ENCODE assay signal across 12 cellular contexts in the genomic region with DNA sequence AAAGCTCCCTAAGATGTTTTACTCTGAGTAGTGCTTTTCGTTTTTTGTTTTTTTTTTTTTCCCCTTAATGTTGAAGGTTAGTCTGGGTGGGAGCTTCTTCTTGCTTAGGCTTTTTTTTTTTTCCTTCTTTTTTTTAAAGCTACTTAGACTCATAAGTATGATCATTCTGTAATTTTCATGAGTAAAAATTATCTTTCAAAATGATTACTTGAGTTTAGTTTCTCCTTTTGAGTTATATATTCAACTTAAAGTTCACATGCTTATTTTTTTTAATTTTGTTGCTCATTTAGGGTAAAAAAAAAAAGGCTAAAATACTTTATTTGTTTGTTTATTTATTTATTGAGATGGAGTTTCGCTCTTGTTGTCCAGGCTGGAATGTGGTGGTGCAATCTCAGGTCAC. TPM values are rescaled to one million over a fixed set of nuclear protein-coding genes. Genes with fewer than 3 reads are reported as not detected.
DNase-seq lines count a peak whose midpoint lies in the region; ATAC-seq lines count a peak whose summit lies in the region.
"Had no signal": no experiment of that assay in that cellular context is flagged by ENCODE, and none has a peak within 500 bp of the region (broad histone marks: within the 10 kb centered on the region; RNA-seq: fewer than 3 reads in every experiment).

No MANE protein-coding gene starts in this region.

- H3K4me2 ChIP-seq in BLaER1 = peak overlapping the region; percentile 88

- CTCF ChIA-PET in CD8-positive, alpha-beta memory T cell (lab: Charles Lee) = interaction anchor here (0.9 kb wide), 1 partner anchor 24 kb away, joined by 3 read pairs; a partner anchor contains a TSS

- ATAC-seq in T-helper 17 cell = no peak
- no peak for ATAC-seq in memory B cell (ENCODE audit: low read depth)
- ATAC-seq: foreskin keratinocyte had no signal

- no peaks in the 10 kb centered on the region for H3K9me3 Mint-ChIP-seq in CD8-positive, alpha-beta memory T cell
- no peaks in the 10 kb centered on the region for H3K9me3 Mint-ChIP-seq in memory B cell
- H3K9me3 Mint-ChIP-seq: endodermal cell had no signal

- H3K4me1 ChIP-seq in BLaER1 = peaks cover 39% of the 10 kb centered on the region
- H3K4me1 ChIP-seq in CD8-positive, alpha-beta memory T cell (ENCODE audit: insufficient read depth, low read length) = peaks cover 38% of the 10 kb centered on the region

- peak overlapping the region in 2 of 8 donors; percentile 35 for H3K27ac Mint-ChIP-seq in CD8-positive, alpha-beta memory T cell
- no peak overlapping the region for H3K27ac Mint-ChIP-seq in T-helper 17 cell
- no peak overlapping the region for H3K27ac Mint-ChIP-seq in memory B cell
- H3K27ac Mint-ChIP-seq: endodermal cell had no signal

- DNase-seq in CD8-positive, alpha-beta memory T cell = no peak
- DNase-seq in T-helper 17 cell (no peak), memory B cell (ENCODE audit: low spot score in 2 of 2) (no peak), SHP77 (lab: John Stamatoyannopoulos, UW) (no peak), dermis blood vessel endothelial cell (no peak), OCI-M2 (lab: John Stamatoyannopoulos, UW; ENCODE audit: unreplicated experiment) (no peak)
- DNase-seq: endodermal cell, foreskin keratinocyte, GM23248, KG1, NCI-H146 had no signal

- no peaks in the 10 kb centered on the region for H3K27me3 ChIP-seq in BLaER1
- no peaks in the 10 kb centered on the region for H3K27me3 ChIP-seq in CD8-positive, alpha-beta memory T cell (ENCODE audit: insufficient read depth, low read length, poor library complexity, severe bottlenecking)
- H3K27me3 ChIP-seq: foreskin keratinocyte had no signal

- no peaks in the 10 kb centered on the region for H3K9me3 ChIP-seq in BLaER1
- no peaks in the 10 kb centered on the region for H3K9me3 ChIP-seq in CD8-positive, alpha-beta memory T cell (ENCODE audit: low read length)
- no peaks in the 10 kb centered on the region for H3K9me3 ChIP-seq in T-helper 17 cell (ENCODE audit: control insufficient read depth, low read length, poor library complexity, severe bottlenecking)

- H3K27ac ChIP-seq in BLaER1 = no peak overlapping the region
- H3K27ac ChIP-seq in CD8-positive, alpha-beta memory T cell (ENCODE audit: low read depth, low read length) = no peak overlapping the region
- H3K27ac ChIP-seq: foreskin keratinocyte, GM23248 had no signal

- no peaks in the 10 kb centered on the region for H3K27me3 Mint-ChIP-seq in CD8-positive, alpha-beta memory T cell
- H3K27me3 Mint-ChIP-seq in T-helper 17 cell (no peaks in the 10 kb centered on the region), memory B cell (no peaks in the 10 kb centered on the region)

- H3K36me3 ChIP-seq in BLaER1 = peaks cover 6% of the 10 kb centered on the region
- no peaks in the 10 kb centered on the region for H3K36me3 ChIP-seq in CD8-positive, alpha-beta memory T cell (ENCODE audit: insufficient read depth, low read length)

- H3K4me1 Mint-ChIP-seq in CD8-positive, alpha-beta memory T cell = peaks cover 39 to 44% (median 42%) of the 10 kb centered on the region in 3 donors
- H3K4me1 Mint-ChIP-seq in T-helper 17 cell (peaks cover 20% of the 10 kb centered on the region), memory B cell (peaks cover 8% of the 10 kb centered on the region)

- H3K4me3 Mint-ChIP-seq in CD8-positive, alpha-beta memory T cell = peak overlapping the region in 4 of 7 donors; percentile 34 to 75 (median 48)
- H3K4me3 Mint-ChIP-seq in T-helper 17 cell (peak overlapping the region; percentile 43), memory B cell (peak overlapping the region; percentile 22)
- H3K4me3 Mint-ChIP-seq: endodermal cell had no signal

- no peak overlapping the region for H3K4me3 ChIP-seq in BLaER1
- no peak overlapping the region for H3K4me3 ChIP-seq in CD8-positive, alpha-beta memory T cell (ENCODE audit: low read length)

- peaks cover 73% of the 10 kb centered on the region for H4K20me1 ChIP-seq in BLaER1

- peaks cover 0 to 6% (median 0%) of the 10 kb centered on the region in 3 donors for H3K36me3 Mint-ChIP-seq in CD8-positive, alpha-beta memory T cell
- H3K36me3 Mint-ChIP-seq in T-helper 17 cell (ENCODE audit: low read depth) (no peaks in the 10 kb centered on the region), memory B cell (peaks cover 3% of the 10 kb centered on the region)

- no peak overlapping the region for H3K9ac ChIP-seq in BLaER1
- H3K9ac ChIP-seq: GM23248 had no signal

- POLR2A ChIA-PET in CD8-positive, alpha-beta memory T cell (lab: Charles Lee) = interaction anchor here (0.7 kb wide), 1 partner anchor 125 kb away, joined by 4 read pairs; no protein-coding TSS in a partner anchor

RNA-seq across cellular contexts. Expression of a gene that starts 2.9 kb away (rescaled TPM):
- 10 to 100 TPM; 30.8 to 31.9 TPM for total RNA-seq in CD8-positive, alpha-beta memory T cell
- 5.1 TPM for polyA plus RNA-seq in CD8-positive, alpha-beta memory T cell
- total RNA-seq in T-helper 17 cell (10 to 100 TPM; 21.6 to 25.9 TPM), dermis blood vessel endothelial cell (26.2 and 35.7 TPM in 2 replicates)

RNA-seq across cellular contexts. Expression of a gene that starts 23.8 kb away (rescaled TPM):
- total RNA-seq in CD8-positive, alpha-beta memory T cell = 100 to 1,000 TPM; 163 to 171 TPM
- 94.7 TPM for polyA plus RNA-seq in CD8-positive, alpha-beta memory T cell
- total RNA-seq in T-helper 17 cell = 10 to 100 TPM; 59.3 to 71.0 TPM
- total RNA-seq in dermis blood vessel endothelial cell = 84.6 and 102 TPM in 2 replicates
